In genomic region chr11:121467965-121468364, GRCh38 we compare ENCODE assay signal across 8 cellular contexts. TPM values are rescaled to one million over a fixed set of nuclear protein-coding genes. Genes with fewer than 3 reads are reported as not detected.
DNase-seq lines count a peak whose midpoint lies in the region; ATAC-seq and TF ChIP-seq lines count a peak whose summit lies in the region.

No MANE protein-coding gene starts in this region.

- no peak overlapping the region for H4K8ac ChIP-seq in mesendoderm (ENCODE audit: low read depth, low read length)

- H3K27me3 ChIP-seq in gastrocnemius medialis (no peaks in the 10 kb centered on the region), mesendoderm (ENCODE audit: insufficient read depth, low read length, poor library complexity) (no peaks in the 10 kb centered on the region)

- peak; percentile 50 for ATAC-seq in GM18519 (IDR thresholded peaks at IDR 0.05; ENCODE audit: low FRiP score, unreplicated experiment)
- ATAC-seq in HG02759 (IDR thresholded peaks at IDR 0.05; ENCODE audit: unreplicated experiment) = peak; percentile 68
- ATAC-seq in gastrocnemius medialis = no peak

- no peak overlapping the region for H3K27ac ChIP-seq in gastrocnemius medialis
- no peak overlapping the region for H3K27ac ChIP-seq in mesendoderm (ENCODE audit: low read depth, low read length)

- peaks cover 6% of the 10 kb centered on the region for H3K79me2 ChIP-seq in mesendoderm (ENCODE audit: control insufficient read depth, insufficient read depth, low read length)

- no CpG with 5 or more reads among the region's 10 CpGs for WGBS in mesendoderm (ENCODE audit: extremely low coverage, insufficient coverage, low lambda C conversion rate)

- H2AK5ac ChIP-seq in mesendoderm (ENCODE audit: low read length) = no peak overlapping the region

- no peak overlapping the region for H2BK5ac ChIP-seq in mesendoderm (ENCODE audit: low read length)

- no peak for TF ChIP-seq POLR2A in gastrocnemius medialis (IDR thresholded peaks at IDR 0.05)

- no peak overlapping the region for H3K4ac ChIP-seq in mesendoderm (ENCODE audit: low read depth, low read length)

- H3K4me1 ChIP-seq in gastrocnemius medialis = no peaks in the 10 kb centered on the region
- H3K4me1 ChIP-seq in mesendoderm (ENCODE audit: control insufficient read depth, low read depth, low read length) = peaks cover 9% of the 10 kb centered on the region

- H3K79me1 ChIP-seq in mesendoderm (ENCODE audit: low read length) = peaks cover 4% of the 10 kb centered on the region

- no peak overlapping the region for H3K56ac ChIP-seq in mesendoderm (ENCODE audit: low read length)

- H3K23ac ChIP-seq in mesendoderm (ENCODE audit: low read length) = no peak overlapping the region

- no peak overlapping the region for H4K5ac ChIP-seq in mesendoderm (ENCODE audit: low read length)

- DNase-seq in T-helper 22 cell (ENCODE audit: low read depth) (peak; percentile 81), gastrocnemius medialis (no peak), mesendoderm (no peak), SHP77 treated with DMSO at 0.1 percent for 48 hours (lab: John Stamatoyannopoulos, UW) (no peak)
- peak; percentile 82 for DNase-seq in central memory CD4-positive, alpha-beta T cell
- DNase-seq in stimulated activated CD4-positive, alpha-beta T cell treated with anti-CD3 and anti-CD28 coated beads, Interleukin-4, amount 100 ng/mL, for 4 hours = peak; percentile 64 to 91

- H3K9me3 ChIP-seq in gastrocnemius medialis = no peaks in the 10 kb centered on the region

- H3K18ac ChIP-seq in mesendoderm (ENCODE audit: low read length) = no peak overlapping the region

- no peak overlapping the region for H3K4me3 ChIP-seq in gastrocnemius medialis
- H3K4me3 ChIP-seq in mesendoderm (ENCODE audit: low read length) = no peak overlapping the region

- H2BK15ac ChIP-seq in mesendoderm (replicated peaks; ENCODE audit: low read depth) = no peak overlapping the region

- no peak overlapping the region for H3K4me2 ChIP-seq in mesendoderm (ENCODE audit: low read length)

- no peak overlapping the region for H3K9ac ChIP-seq in mesendoderm (ENCODE audit: low read length)

- TF ChIP-seq CTCF in gastrocnemius medialis (IDR thresholded peaks at IDR 0.05 in 4 of 5, conservative IDR thresholded peaks at IDR 0.05 in 1 of 5) = no peak

- no peaks in the 10 kb centered on the region for H3K36me3 ChIP-seq in gastrocnemius medialis
- H3K36me3 ChIP-seq in mesendoderm (ENCODE audit: control insufficient read depth, insufficient read depth, low read length) = no peaks in the 10 kb centered on the region

- no peak overlapping the region for H2BK120ac ChIP-seq in mesendoderm (ENCODE audit: low read depth, low read length)

- in situ Hi-C loops in gastrocnemius medialis (cut with MboI; ENCODE audit: low sequenced_read_pairs in 4 of 4) = no loop called here

- intact Hi-C loops in gastrocnemius medialis (cut with DNase I; ENCODE audit: low total_unique reads) = loop anchor here (5.0 to 10.0 kb wide), 2 partner anchors 54 to 127 kb away; no protein-coding TSS in a partner anchor

RNA-seq across cellular contexts. Expression of gene SORL1, which starts 15.9 kb away (rescaled TPM):
- 1 to 10 TPM in 3 of 4 donors, under 1 TPM in 1; 0.78 to 2.7 (median 2.3) TPM for total RNA-seq in gastrocnemius medialis
- 8.8 TPM for polyA plus RNA-seq in mesendoderm (2013, experiment 1 of 2)
- polyA plus RNA-seq in mesendoderm (2013, experiment 2 of 2) = 8.7 TPM

Comparison
In these comparisons a context has a peak if more than half of its experiments do, and no peak if none do; other contexts are left out.
1. ATAC-seq: peak in GM18519 (single experiment) and HG02759 (single experiment); none in gastrocnemius medialis (0 of 2).
2. DNase-seq: peak in T-helper 22 cell (single experiment), central memory CD4-positive, alpha-beta T cell (single experiment) and stimulated activated CD4-positive, alpha-beta T cell treated with anti-CD3 and anti-CD28 coated beads, Interleukin-4, amount 100 ng/mL, for 4 hours (2 of 2); none in gastrocnemius medialis (0 of 2), mesendoderm (single experiment) and SHP77 treated with DMSO at 0.1 percent for 48 hours (single experiment).